Comparison of ENCODE assay signal across 12 cellular contexts in the genomic region with DNA sequence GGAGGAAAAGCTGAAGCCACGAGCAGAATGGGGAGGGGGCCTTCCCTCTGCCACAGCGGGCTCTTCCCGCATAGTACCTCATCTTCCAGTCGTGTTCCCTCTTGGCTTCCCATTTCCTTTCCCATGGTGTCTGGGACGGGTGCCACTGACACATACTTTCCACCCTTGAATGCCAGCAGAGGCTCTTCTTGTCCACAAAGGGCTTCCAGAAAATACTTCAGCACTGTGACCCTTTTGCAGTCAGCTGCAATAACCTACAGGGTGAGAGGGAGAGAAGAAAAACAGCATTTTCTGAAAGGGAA. TPM values are rescaled to one million over a fixed set of nuclear protein-coding genes. Genes with fewer than 3 reads are reported as not detected.
DNase-seq lines count a peak whose midpoint lies in the region; ATAC-seq, FAIRE-seq and TF ChIP-seq lines count a peak whose summit lies in the region.
"Had no signal": no experiment of that assay in that cellular context is flagged by ENCODE, and none has a peak within 500 bp of the region (broad histone marks: within the 10 kb centered on the region; RNA-seq: fewer than 3 reads in every experiment).

No MANE protein-coding gene starts in this region.

- H2AFZ ChIP-seq in endothelial cell of umbilical vein (ENCODE audit: low read depth, low read length): no peak overlapping the region

- no peaks in the 10 kb centered on the region for H3K9me1 ChIP-seq in endothelial cell of umbilical vein (replicated peaks; ENCODE audit: control insufficient read depth, extremely low read depth, insufficient read depth, low read length)

- no TSS peak for BruUV-seq in endothelial cell of umbilical vein (replicated peaks; lab: Mats Ljungman, UMichigan)
- no TSS peak for BruUV-seq in Calu3 (replicated peaks; lab: Mats Ljungman, UMichigan)

- H3K9ac ChIP-seq in endothelial cell of umbilical vein (replicated peaks; ENCODE audit: extremely low read depth, insufficient read depth, low read length): peak overlapping the region; percentile 25

- peaks cover 66% of the 10 kb centered on the region for H3K4me1 ChIP-seq in endothelial cell of umbilical vein (ENCODE audit: control insufficient read depth, extremely low read depth, insufficient read depth, low read length)
- H3K4me1 ChIP-seq in tibial artery: peaks cover 0 to 67% (median 33%) of the 10 kb centered on the region in 4 donors
- peaks cover 23% of the 10 kb centered on the region for H3K4me1 ChIP-seq in BE2C

- no peak overlapping the region for H3K4me3 Mint-ChIP-seq in mesothelial cell of epicardium
- no peak overlapping the region for H3K4me3 Mint-ChIP-seq in Calu3 (ENCODE audit: low read depth, unreplicated experiment)
- H3K4me3 Mint-ChIP-seq: central memory CD8-positive, alpha-beta T cell had no signal

- peak; percentile 94 for DNase-seq in endothelial cell of umbilical vein (ENCODE audit: low read depth, low spot score)
- DNase-seq in mesothelial cell of epicardium (ENCODE audit: low spot score in 2 of 2, unreplicated experiment in 2 of 2): no peak
- DNase-seq in tibial artery: peak in 1 of 2 donors; percentile 56
- DNase-seq in NCI-H1417 (lab: John Stamatoyannopoulos, UW): no peak
- no peak for DNase-seq in BE2C
- no peak for DNase-seq in Calu3
- DNase-seq: activated CD4-positive, alpha-beta T cell treated with anti-CD3 and anti-CD28 coated beads for 48 hours; stimulated activated CD4-positive, alpha-beta T cell treated with anti-CD3 and anti-CD28 coated beads, Interleukin-12 subunit alpha, Interleukin-12 subunit beta, amount 100 ng/mL, for 4 hours had no signal

- CTCF ChIA-PET in endothelial cell of umbilical vein (lab: Charles Lee): interaction anchor here (0.8 to 9.2 kb wide), 13 partner anchors 11 to 159 kb away, joined by 3 to 76 read pairs (median 4); partner anchors contain the start of gene HIC1
- CTCF ChIA-PET in Calu3 (lab: Charles Lee): interaction anchor here (0.7 to 0.8 kb wide), 2 partner anchors 159 to 316 kb away, joined by 3 read pairs; no protein-coding TSS in a partner anchor

- no peak for FAIRE-seq in endothelial cell of umbilical vein (lab: Jason Lieb, UNC)

- ATAC-seq in GM21423 (IDR thresholded peaks at IDR 0.05; ENCODE audit: unreplicated experiment): no peak

- H3K9me3 Mint-ChIP-seq in mesothelial cell of epicardium (no peaks in the 10 kb centered on the region), Calu3 (ENCODE audit: low read depth, unreplicated experiment) (no peaks in the 10 kb centered on the region)
- H3K9me3 Mint-ChIP-seq: central memory CD8-positive, alpha-beta T cell had no signal

- peaks cover 3 to 13% of the 10 kb centered on the region in 2 experiments for H3K36me3 ChIP-seq in endothelial cell of umbilical vein (ENCODE audit: control insufficient read depth in 2 of 2, extremely low read depth in 1 of 2, insufficient read depth in 2 of 2, low read length in 2 of 2)
- H3K36me3 ChIP-seq in tibial artery: peaks cover 14 to 54% (median 19%) of the 10 kb centered on the region in 3 donors
- H3K36me3 ChIP-seq in BE2C: no peaks in the 10 kb centered on the region

- no peak for TF ChIP-seq POLR2A in endothelial cell of umbilical vein (IDR thresholded peaks at IDR 0.05; ENCODE audit: low read depth, low read length)

- intact Hi-C loops in endothelial cell of umbilical vein (cut with micrococcal nuclease): loop anchor here (1.0 kb wide), 3 partner anchors 14 to 159 kb away; no protein-coding TSS in a partner anchor
- intact Hi-C loops in tibial artery (cut with DNase I; ENCODE audit: low total_unique reads): no loop called here
- intact Hi-C loops in Calu3 (cut with micrococcal nuclease; ENCODE audit: unreplicated experiment): no loop called here

- TF ChIP-seq CTCF in VCaP (conservative IDR thresholded peaks at IDR 0.05) (no peak), endothelial cell of umbilical vein (IDR thresholded peaks at IDR 0.05; ENCODE audit: extremely low read depth in 1 of 2, insufficient read depth in 1 of 2, low read depth in 1 of 2, low read length in 2 of 2) (no peak), mesothelial cell of epicardium (IDR thresholded peaks at IDR 0.05; ENCODE audit: unreplicated experiment) (no peak), tibial artery (IDR thresholded peaks at IDR 0.05) (no peak), BE2C (IDR thresholded peaks at IDR 0.05; ENCODE audit: low read depth, low read length) (no peak), Calu3 (IDR thresholded peaks at IDR 0.05; ENCODE audit: unreplicated experiment) (no peak)

- H3K27me3 Mint-ChIP-seq in mesothelial cell of epicardium (ENCODE audit: low read depth) (no peaks in the 10 kb centered on the region), Calu3 (ENCODE audit: unreplicated experiment) (no peaks in the 10 kb centered on the region)
- H3K27me3 Mint-ChIP-seq: central memory CD8-positive, alpha-beta T cell had no signal

- dilution Hi-C loops in endothelial cell of umbilical vein (cut with MboI; ENCODE audit: extremely low pct_ligation_motif_present, low sequenced_read_pairs): no loop called here

- H3K4me1 Mint-ChIP-seq in mesothelial cell of epicardium: peaks cover 81% of the 10 kb centered on the region
- peaks cover 32% of the 10 kb centered on the region for H3K4me1 Mint-ChIP-seq in Calu3 (ENCODE audit: low read depth, unreplicated experiment)

- H3K4me2 ChIP-seq in endothelial cell of umbilical vein (ENCODE audit: insufficient read depth, low read length): no peak overlapping the region

- H3K9me3 ChIP-seq in endothelial cell of umbilical vein (replicated peaks; ENCODE audit: control insufficient read depth, insufficient read depth, low read length): no peaks in the 10 kb centered on the region
- no peaks in the 10 kb centered on the region for H3K9me3 ChIP-seq in tibial artery
- no peaks in the 10 kb centered on the region for H3K9me3 ChIP-seq in BE2C

- H3K27ac ChIP-seq in VCaP (peak overlapping the region; percentile 88), endothelial cell of umbilical vein (ENCODE audit: insufficient read depth, low read depth, low read length) (peak overlapping the region; percentile 71), tibial artery (peak overlapping the region; percentile 42 to 53)
- H3K27ac ChIP-seq: HL-60 had no signal

- H3K27ac Mint-ChIP-seq in mesothelial cell of epicardium (peak overlapping the region; percentile 94), Calu3 (ENCODE audit: unreplicated experiment) (no peak overlapping the region)

- H3K4me3 ChIP-seq in endothelial cell of umbilical vein (replicated peaks in 1 of 3; ENCODE audit: insufficient read depth in 1 of 3, low read depth in 1 of 3, low read length in 3 of 3) (no peak overlapping the region), tibial artery (no peak overlapping the region), BE2C (ENCODE audit: low read depth, low read length) (no peak overlapping the region)

- peaks cover 5% of the 10 kb centered on the region for H3K36me3 Mint-ChIP-seq in mesothelial cell of epicardium
- H3K36me3 Mint-ChIP-seq in Calu3 (ENCODE audit: insufficient read depth, unreplicated experiment): no peaks in the 10 kb centered on the region

- H3K79me2 ChIP-seq in endothelial cell of umbilical vein (ENCODE audit: control insufficient read depth, insufficient read depth, low read length): no peaks in the 10 kb centered on the region

- POLR2A ChIA-PET in endothelial cell of umbilical vein (lab: Charles Lee): no interaction called here

- H4K20me1 ChIP-seq in endothelial cell of umbilical vein (replicated peaks; ENCODE audit: control insufficient read depth, extremely low read depth, insufficient read depth, low read length): no peaks in the 10 kb centered on the region

- no peaks in the 10 kb centered on the region for H3K27me3 ChIP-seq in endothelial cell of umbilical vein (ENCODE audit: control insufficient read depth in 2 of 2, insufficient read depth in 2 of 2, low read length in 2 of 2)
- H3K27me3 ChIP-seq in tibial artery: no peaks in the 10 kb centered on the region
- no peaks in the 10 kb centered on the region for H3K27me3 ChIP-seq in BE2C

RNA-seq across cellular contexts. Expression of gene HIC1, which starts 30.7 kb away (rescaled TPM):
- total RNA-seq in endothelial cell of umbilical vein (25.8 and 35.5 TPM in 2 replicates), mesothelial cell of epicardium (97.9 to 99.3 TPM (median 98.9 TPM) in 3 replicates), Calu3 (2022) (0.61 and 1.2 TPM in 2 replicates)
- polyA plus RNA-seq in endothelial cell of umbilical vein: 18.2 and 20.2 TPM in 2 replicates
- 6.5 and 11.3 TPM in 2 replicates for polyA plus RNA-seq in endothelial cell of umbilical vein (2011; cell fraction: cytosol; rRNA removed)
- 46.4 and 50.2 TPM in 2 replicates for polyA plus RNA-seq in endothelial cell of umbilical vein (2011; cell fraction: nucleus; rRNA removed)
- 8.2 and 19.6 TPM in 2 replicates for polyA plus RNA-seq in endothelial cell of umbilical vein (2012)
- 10.7 and 22.4 TPM in 2 replicates for polyA minus RNA-seq in endothelial cell of umbilical vein
- polyA minus RNA-seq in endothelial cell of umbilical vein (2011; cell fraction: cytosol; rRNA and poly(A)+ RNA removed): not detected
- 56.9 and 118 TPM in 2 replicates for polyA minus RNA-seq in endothelial cell of umbilical vein (2011; cell fraction: nucleus; rRNA and poly(A)+ RNA removed)
- 1.3 TPM for polyA plus RNA-seq in BE2C (2012; ENCODE audit: insufficient read depth, insufficient read length, low read depth)

RNA-seq across cellular contexts. Expression of gene OVCA2, which starts 43.8 kb away (rescaled TPM):
- total RNA-seq in endothelial cell of umbilical vein: 40.9 and 41.3 TPM in 2 replicates
- 84.2 and 102 TPM in 2 replicates for polyA plus RNA-seq in endothelial cell of umbilical vein
- polyA plus RNA-seq in endothelial cell of umbilical vein (2011; cell fraction: cytosol; rRNA removed): 62.0 and 68.4 TPM in 2 replicates
- 27.0 and 34.3 TPM in 2 replicates for polyA plus RNA-seq in endothelial cell of umbilical vein (2011; cell fraction: nucleus; rRNA removed)
- polyA plus RNA-seq in endothelial cell of umbilical vein (2012): 40.7 and 40.8 TPM in 2 replicates
- 29.7 and 32.0 TPM in 2 replicates for polyA minus RNA-seq in endothelial cell of umbilical vein
- polyA minus RNA-seq in endothelial cell of umbilical vein (2011; cell fraction: cytosol; rRNA and poly(A)+ RNA removed): 24.1 TPM
- 4.8 and 6.6 TPM in 2 replicates for polyA minus RNA-seq in endothelial cell of umbilical vein (2011; cell fraction: nucleus; rRNA and poly(A)+ RNA removed)
- total RNA-seq in mesothelial cell of epicardium: 17.3 to 24.8 TPM (median 24.5 TPM) in 3 replicates
- 45.7 TPM for polyA plus RNA-seq in BE2C (2012; ENCODE audit: insufficient read depth, insufficient read length, low read depth)
- 21.0 and 22.1 TPM in 2 replicates for total RNA-seq in Calu3 (2022)

RNA-seq across cellular contexts. Expression of gene DPH1, which starts 55.6 kb away (rescaled TPM):
- 37.8 and 38.5 TPM in 2 replicates for total RNA-seq in endothelial cell of umbilical vein
- polyA plus RNA-seq in endothelial cell of umbilical vein: 45.6 and 50.4 TPM in 2 replicates
- 24.4 and 28.4 TPM in 2 replicates for polyA plus RNA-seq in endothelial cell of umbilical vein (2011; cell fraction: cytosol; rRNA removed)
- 113 and 132 TPM in 2 replicates for polyA plus RNA-seq in endothelial cell of umbilical vein (2011; cell fraction: nucleus; rRNA removed)
- polyA plus RNA-seq in endothelial cell of umbilical vein (2012): 27.7 and 30.0 TPM in 2 replicates
- polyA minus RNA-seq in endothelial cell of umbilical vein: 28.8 and 50.5 TPM in 2 replicates
- 34.0 TPM for polyA minus RNA-seq in endothelial cell of umbilical vein (2011; cell fraction: cytosol; rRNA and poly(A)+ RNA removed)
- 36.8 and 41.4 TPM in 2 replicates for polyA minus RNA-seq in endothelial cell of umbilical vein (2011; cell fraction: nucleus; rRNA and poly(A)+ RNA removed)
- 63.8 to 74.5 TPM (median 71.2 TPM) in 3 replicates for total RNA-seq in mesothelial cell of epicardium
- 130 TPM for polyA plus RNA-seq in BE2C (2012; ENCODE audit: insufficient read depth, insufficient read length, low read depth)
- 24.7 and 29.7 TPM in 2 replicates for total RNA-seq in Calu3 (2022)

Comparison
In these comparisons a context has a peak if more than half of its experiments do, and no peak if none do; other contexts are left out.
1. RNA of gene HIC1, which starts 30.7 kb away (total RNA-seq): 97.9 to 99.3 TPM in mesothelial cell of epicardium and 25.8 to 35.5 TPM in endothelial cell of umbilical vein; 0.61 to 1.2 TPM in Calu3; every median in the first group is over 10 times any median in the second.
2. Peak in every context shown above with its lines, with median percentiles within 50 percentile points of each other: H3K27ac ChIP-seq.